ENCODE assay signal across 17 cellular contexts in genomic region chr2:38704664-38705063, GRCh38.
"Had no signal": no experiment of that assay in that cellular context is flagged by ENCODE, and none has a peak within 500 bp of the region (broad histone marks: within the 10 kb centered on the region; RNA-seq: fewer than 3 reads in every experiment).

No MANE protein-coding gene starts in this region.

- H3K27me3 Mint-ChIP-seq: activated naive CD8-positive, alpha-beta T cell treated with anti-CD3 and anti-CD28 coated beads, Interleukin-2, amount 10 ng/mL, durations not matched to agents 7 days and 5 days; natural killer cell treated with Interleukin-12 subunit alpha and Interleukin-12 subunit beta and Interleukin-15 and Interleukin-18, amount 100 ng/mL, for 72 hours; stimulated activated naive B cell treated with anti-CD40 and anti-IgM and Interleukin-4, amounts not matched to agents 10 μg/mL and 1 μg/mL and 100 μg/mL, for 72 hours had no signal

- DNase-seq: activated CD4-positive, alpha-beta T cell treated with anti-CD3 and anti-CD28 coated beads, Interleukin-2, amount 50 U/mL, for 1 hour; activated naive CD8-positive, alpha-beta T cell treated with anti-CD3 and anti-CD28 coated beads, Interleukin-2, amount 10 ng/mL, durations not matched to agents 7 days and 5 days; activated T-cell treated with anti-CD3 and anti-CD28 coated beads for 4 hours; amygdala; dermis blood vessel endothelial cell; effector memory CD4-positive, alpha-beta T cell; esophagus squamous epithelium; foreskin fibroblast; hippocampal formation; lower lobe of right lung; posterior cingulate gyrus; sigmoid colon; spleen; stimulated activated naive B cell treated with anti-CD40 and anti-IgM and Interleukin-4, amounts not matched to agents 10 μg/mL and 1 μg/mL and 100 μg/mL, for 72 hours; thyroid gland had no signal

- H3K27ac Mint-ChIP-seq: stimulated activated naive B cell treated with anti-CD40 and anti-IgM and Interleukin-4, amounts not matched to agents 10 μg/mL and 1 μg/mL and 100 μg/mL, for 72 hours had no signal

- H3K36me3 ChIP-seq: esophagus squamous epithelium, lower lobe of right lung, neutrophil, thyroid gland had no signal

- H3K27me3 ChIP-seq: esophagus squamous epithelium, neutrophil, sigmoid colon, spleen, thyroid gland had no signal

- H3K4me1 ChIP-seq: lower lobe of right lung, thyroid gland had no signal

- H3K9me3 ChIP-seq: esophagus squamous epithelium, lower lobe of right lung, neutrophil, sigmoid colon, spleen, thyroid gland had no signal

- H3K4me3 ChIP-seq: esophagus squamous epithelium, lower lobe of right lung, sigmoid colon, spleen, thyroid gland had no signal

- H3K4me3 Mint-ChIP-seq: activated naive CD8-positive, alpha-beta T cell treated with anti-CD3 and anti-CD28 coated beads, Interleukin-2, amount 10 ng/mL, durations not matched to agents 7 days and 5 days; natural killer cell treated with Interleukin-12 subunit alpha and Interleukin-12 subunit beta and Interleukin-15 and Interleukin-18, amount 100 ng/mL, for 72 hours; stimulated activated naive B cell treated with anti-CD40 and anti-IgM and Interleukin-4, amounts not matched to agents 10 μg/mL and 1 μg/mL and 100 μg/mL, for 72 hours had no signal

- ATAC-seq: lower lobe of right lung; natural killer cell treated with Interleukin-12 subunit alpha and Interleukin-12 subunit beta and Interleukin-15 and Interleukin-18, amount 100 ng/mL, for 72 hours; stimulated activated naive B cell treated with anti-CD40 and anti-IgM and Interleukin-4, amounts not matched to agents 10 μg/mL and 1 μg/mL and 100 μg/mL, for 72 hours had no signal

- H3K27ac ChIP-seq: esophagus squamous epithelium, lower lobe of right lung, neutrophil, sigmoid colon, spleen, thyroid gland had no signal

- H3K9me3 Mint-ChIP-seq: natural killer cell treated with Interleukin-12 subunit alpha and Interleukin-12 subunit beta and Interleukin-15 and Interleukin-18, amount 100 ng/mL, for 72 hours had no signal
